1 cellular context compared by ENCODE assay signal in the genomic region with DNA sequence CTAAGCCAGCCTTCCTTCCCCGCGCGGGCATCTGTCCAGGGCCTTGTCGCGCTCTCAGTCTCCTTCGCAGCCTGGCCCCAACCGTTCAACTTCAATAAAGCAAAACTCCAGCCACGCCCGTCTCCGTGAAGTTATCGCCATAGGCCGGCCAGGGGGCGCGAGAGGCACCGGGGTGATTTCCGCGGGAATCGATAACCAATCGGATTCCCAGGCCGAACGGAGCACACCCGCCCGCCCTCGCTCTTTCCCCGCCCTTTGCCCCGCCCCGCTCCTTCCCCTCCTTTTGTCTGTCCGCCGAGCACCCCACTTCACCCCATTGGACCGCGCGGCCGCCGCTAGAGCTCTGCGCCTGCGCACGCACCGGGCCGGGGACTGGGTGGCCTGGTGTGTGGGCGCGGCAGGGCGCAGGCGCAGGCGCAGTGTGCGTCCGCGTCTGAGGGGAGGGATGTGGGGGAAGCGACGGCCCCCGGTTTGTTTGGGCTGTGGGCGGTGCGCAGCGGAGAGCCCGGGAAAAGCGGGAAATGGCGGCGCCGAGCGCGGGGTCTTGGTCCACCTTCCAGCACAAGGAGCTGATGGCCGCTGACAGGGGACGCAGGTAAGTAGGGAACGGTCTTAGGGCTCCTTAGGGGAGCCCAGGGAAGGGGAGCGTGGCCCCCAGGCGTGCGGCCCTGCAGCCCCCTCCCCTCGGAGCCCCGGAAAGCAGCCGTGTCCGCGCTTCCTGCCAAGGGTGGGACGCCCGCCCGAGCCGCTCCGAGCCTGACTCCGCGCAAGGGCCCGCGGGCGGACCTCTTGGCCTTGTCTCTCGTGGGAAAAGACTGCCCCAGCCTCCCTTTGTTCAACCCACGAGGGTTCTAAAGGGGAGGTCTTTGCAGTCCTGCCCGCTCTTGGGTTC.
TF ChIP-seq lines count a peak whose summit lies in the region.

Gene CASP2 (plus strand): TSS at position 417 of the 892 bp plus-strand sequence. CDS start 105 bp downstream, at position 522.

TF ChIP-seq in K562, 482 proteins besides CTCF, POLR2A, EP300 and RAD21 (continued from another document and continues in another):
- TF ChIP-seq BRCA1 (IDR thresholded peaks at IDR 0.05) (no peak), BRCA1 (CRISPR knock-in tag; IDR thresholded peaks at IDR 0.05) (no peak), ZC3H4 (CRISPR knock-in tag; IDR thresholded peaks at IDR 0.05; ENCODE audit: borderline replicate concordance) (no peak), TCFL5 (CRISPR knock-in tag; conservative IDR thresholded peaks at IDR 0.05) (no peak), LARP7 (IDR thresholded peaks at IDR 0.05) (no peak), VEZF1 (CRISPR knock-in tag; IDR thresholded peaks at IDR 0.05) (peak; percentile 98), ESRRA (IDR thresholded peaks at IDR 0.05; ENCODE audit: borderline replicate concordance, low read depth) (0 out of 2 replicates have a peak, but pooled peaks have one; percentile 23), KLF1 (tag; IDR thresholded peaks at IDR 0.05) (peak; percentile 59; the same call in 1 of the 2 replicates), ZNF316 (IDR thresholded peaks at IDR 0.05) (0 out of 2 replicates have a peak, but pooled peaks have one; percentile 15), HDAC6 (IDR thresholded peaks at IDR 0.05; ENCODE audit: low read depth, low read length) (no peak), ZSCAN32 (CRISPR knock-in tag; IDR thresholded peaks at IDR 0.05) (no peak), RREB1 (CRISPR knock-in tag; IDR thresholded peaks at IDR 0.05) (peak; percentile 93), ZNF282 (CRISPR knock-in tag; IDR thresholded peaks at IDR 0.05) (0 out of 2 replicates have a peak, but pooled peaks have one; percentile 54), SRSF7 (optimal IDR thresholded peaks at IDR 0.05; ENCODE audit: low read depth, low read length) (no peak), ZFPM2 (CRISPR knock-in tag; IDR thresholded peaks at IDR 0.05) (no peak), GABPB1 (CRISPR knock-in tag; IDR thresholded peaks at IDR 0.05) (peak; percentile 78), YBX1 (IDR thresholded peaks at IDR 0.05) (no peak), ZNF445 (CRISPR knock-in tag; IDR thresholded peaks at IDR 0.05; ENCODE audit: low read depth) (no peak), NR1H2 (CRISPR knock-in tag; IDR thresholded peaks at IDR 0.05) (0 out of 2 replicates have a peak, but pooled peaks have one; percentile 20), HNRNPLL (IDR thresholded peaks at IDR 0.05; ENCODE audit: low read depth, low read length, poor library complexity, severe bottlenecking) (peak; percentile 76), PTTG1 (tag; IDR thresholded peaks at IDR 0.05; ENCODE audit: low read depth) (no peak), CHD1 (IDR thresholded peaks at IDR 0.05; ENCODE audit: low read length) (peak; percentile 10), FOXJ2 (tag; IDR thresholded peaks at IDR 0.05) (no peak), ARHGAP35 (IDR thresholded peaks at IDR 0.05; ENCODE audit: partially characterized antibody) (no peak), TOE1 (IDR thresholded peaks at IDR 0.05; ENCODE audit: borderline replicate concordance) (peak; percentile 33; the same call in 1 of the 2 replicates), TOE1 (CRISPR knock-in tag; IDR thresholded peaks at IDR 0.05; ENCODE audit: borderline replicate concordance, low read depth) (peak; percentile 92; the same call in 1 of the 2 replicates), MBD2 (IDR thresholded peaks at IDR 0.05; ENCODE audit: borderline replicate concordance, low read depth) (peak; percentile 49; the same call in 1 of the 2 replicates)
- TF ChIP-seq, protein P1, sequence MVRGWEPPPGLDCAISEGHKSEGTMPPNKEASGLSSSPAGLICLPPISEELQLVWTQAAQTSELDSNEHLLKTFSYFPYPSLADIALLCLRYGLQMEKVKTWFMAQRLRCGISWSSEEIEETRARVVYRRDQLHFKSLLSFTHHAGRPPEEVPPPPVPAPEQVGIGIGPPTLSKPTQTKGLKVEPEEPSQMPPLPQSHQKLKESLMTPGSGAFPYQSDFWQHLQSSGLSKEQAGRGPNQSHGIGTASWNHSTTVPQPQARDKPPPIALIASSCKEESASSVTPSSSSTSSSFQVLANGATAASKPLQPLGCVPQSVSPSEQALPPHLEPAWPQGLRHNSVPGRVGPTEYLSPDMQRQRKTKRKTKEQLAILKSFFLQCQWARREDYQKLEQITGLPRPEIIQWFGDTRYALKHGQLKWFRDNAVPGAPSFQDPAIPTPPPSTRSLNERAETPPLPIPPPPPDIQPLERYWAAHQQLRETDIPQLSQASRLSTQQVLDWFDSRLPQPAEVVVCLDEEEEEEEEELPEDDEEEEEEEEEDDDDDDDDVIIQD (CRISPR knock-in tag; IDR thresholded peaks at IDR 0.05): 0 out of 2 replicates have a peak, but pooled peaks have one; percentile 16
- TF ChIP-seq, protein P2, sequence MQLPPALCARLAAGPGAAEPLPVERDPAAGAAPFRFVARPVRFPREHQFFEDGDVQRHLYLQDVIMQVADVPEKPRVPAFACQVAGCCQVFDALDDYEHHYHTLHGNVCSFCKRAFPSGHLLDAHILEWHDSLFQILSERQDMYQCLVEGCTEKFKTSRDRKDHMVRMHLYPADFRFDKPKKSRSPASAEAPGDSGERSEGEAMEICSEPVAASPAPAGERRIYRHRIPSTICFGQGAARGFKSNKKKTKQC (CRISPR knock-in tag; IDR thresholded peaks at IDR 0.05): peak; percentile 98
- TF ChIP-seq, protein P3, sequence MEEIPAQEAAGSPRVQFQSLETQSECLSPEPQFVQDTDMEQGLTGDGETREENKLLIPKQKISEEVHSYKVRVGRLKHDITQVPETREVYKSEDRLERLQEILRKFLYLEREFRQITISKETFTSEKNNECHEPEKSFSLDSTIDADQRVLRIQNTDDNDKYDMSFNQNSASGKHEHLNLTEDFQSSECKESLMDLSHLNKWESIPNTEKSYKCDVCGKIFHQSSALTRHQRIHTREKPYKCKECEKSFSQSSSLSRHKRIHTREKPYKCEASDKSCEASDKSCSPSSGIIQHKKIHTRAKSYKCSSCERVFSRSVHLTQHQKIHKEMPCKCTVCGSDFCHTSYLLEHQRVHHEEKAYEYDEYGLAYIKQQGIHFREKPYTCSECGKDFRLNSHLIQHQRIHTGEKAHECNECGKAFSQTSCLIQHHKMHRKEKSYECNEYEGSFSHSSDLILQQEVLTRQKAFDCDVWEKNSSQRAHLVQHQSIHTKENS (CRISPR knock-in tag; IDR thresholded peaks at IDR 0.05): no peak
- TF ChIP-seq, protein P4, sequence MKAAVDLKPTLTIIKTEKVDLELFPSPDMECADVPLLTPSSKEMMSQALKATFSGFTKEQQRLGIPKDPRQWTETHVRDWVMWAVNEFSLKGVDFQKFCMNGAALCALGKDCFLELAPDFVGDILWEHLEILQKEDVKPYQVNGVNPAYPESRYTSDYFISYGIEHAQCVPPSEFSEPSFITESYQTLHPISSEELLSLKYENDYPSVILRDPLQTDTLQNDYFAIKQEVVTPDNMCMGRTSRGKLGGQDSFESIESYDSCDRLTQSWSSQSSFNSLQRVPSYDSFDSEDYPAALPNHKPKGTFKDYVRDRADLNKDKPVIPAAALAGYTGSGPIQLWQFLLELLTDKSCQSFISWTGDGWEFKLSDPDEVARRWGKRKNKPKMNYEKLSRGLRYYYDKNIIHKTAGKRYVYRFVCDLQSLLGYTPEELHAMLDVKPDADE (conservative IDR thresholded peaks at IDR 0.05; ENCODE audit: control insufficient read depth, low read depth, low read length): peak; percentile 85
- TF ChIP-seq, protein P5, sequence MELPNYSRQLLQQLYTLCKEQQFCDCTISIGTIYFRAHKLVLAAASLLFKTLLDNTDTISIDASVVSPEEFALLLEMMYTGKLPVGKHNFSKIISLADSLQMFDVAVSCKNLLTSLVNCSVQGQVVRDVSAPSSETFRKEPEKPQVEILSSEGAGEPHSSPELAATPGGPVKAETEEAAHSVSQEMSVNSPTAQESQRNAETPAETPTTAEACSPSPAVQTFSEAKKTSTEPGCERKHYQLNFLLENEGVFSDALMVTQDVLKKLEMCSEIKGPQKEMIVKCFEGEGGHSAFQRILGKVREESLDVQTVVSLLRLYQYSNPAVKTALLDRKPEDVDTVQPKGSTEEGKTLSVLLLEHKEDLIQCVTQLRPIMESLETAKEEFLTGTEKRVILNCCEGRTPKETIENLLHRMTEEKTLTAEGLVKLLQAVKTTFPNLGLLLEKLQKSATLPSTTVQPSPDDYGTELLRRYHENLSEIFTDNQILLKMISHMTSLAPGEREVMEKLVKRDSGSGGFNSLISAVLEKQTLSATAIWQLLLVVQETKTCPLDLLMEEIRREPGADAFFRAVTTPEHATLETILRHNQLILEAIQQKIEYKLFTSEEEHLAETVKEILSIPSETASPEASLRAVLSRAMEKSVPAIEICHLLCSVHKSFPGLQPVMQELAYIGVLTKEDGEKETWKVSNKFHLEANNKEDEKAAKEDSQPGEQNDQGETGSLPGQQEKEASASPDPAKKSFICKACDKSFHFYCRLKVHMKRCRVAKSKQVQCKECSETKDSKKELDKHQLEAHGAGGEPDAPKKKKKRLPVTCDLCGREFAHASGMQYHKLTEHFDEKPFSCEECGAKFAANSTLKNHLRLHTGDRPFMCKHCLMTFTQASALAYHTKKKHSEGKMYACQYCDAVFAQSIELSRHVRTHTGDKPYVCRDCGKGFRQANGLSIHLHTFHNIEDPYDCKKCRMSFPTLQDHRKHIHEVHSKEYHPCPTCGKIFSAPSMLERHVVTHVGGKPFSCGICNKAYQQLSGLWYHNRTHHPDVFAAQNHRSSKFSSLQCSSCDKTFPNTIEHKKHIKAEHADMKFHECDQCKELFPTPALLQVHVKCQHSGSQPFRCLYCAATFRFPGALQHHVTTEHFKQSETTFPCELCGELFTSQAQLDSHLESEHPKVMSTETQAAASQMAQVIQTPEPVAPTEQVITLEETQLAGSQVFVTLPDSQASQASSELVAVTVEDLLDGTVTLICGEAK (IDR thresholded peaks at IDR 0.05): peak; percentile 46; the same call in 1 of the 2 replicates
- TF ChIP-seq, protein P5 (CRISPR knock-in tag; IDR thresholded peaks at IDR 0.05): 0 out of 2 replicates have a peak, but pooled peaks have one; percentile 39
